ENCODE assay signal across 18 cellular contexts in genomic region chr10:124407451-124407850, GRCh38. TPM values are rescaled to one million over a fixed set of nuclear protein-coding genes. Genes with fewer than 3 reads are reported as not detected.
A peak's percentile ranks its signal among the peaks of the same experiment; 100 is the strongest.
DNase-seq lines count a peak whose midpoint lies in the region; ATAC-seq, FAIRE-seq and TF ChIP-seq lines count a peak whose summit lies in the region.
"Had no signal": no experiment of that assay in that cellular context is flagged by ENCODE, and none has a peak within 500 bp of the region (broad histone marks: within the 10 kb centered on the region; RNA-seq: fewer than 3 reads in every experiment).

No MANE protein-coding gene starts in this region.

- no peaks in the 10 kb centered on the region; the same call in 1 of the 2 replicates for H4K20me1 ChIP-seq in HCT116 (ENCODE audit: insufficient read depth)

- no peak overlapping the region for H3K9ac ChIP-seq in HCT116 (ENCODE audit: low read length)

- H3K36me3 ChIP-seq in Caco-2 (ENCODE audit: control insufficient read depth, insufficient read depth, low read length): peaks cover 5% of the 10 kb centered on the region
- H3K36me3 ChIP-seq in HCT116 (ENCODE audit: control insufficient read depth in 1 of 2, insufficient read depth in 2 of 2, low read length in 2 of 2): peaks cover 30 to 41% of the 10 kb centered on the region in 2 experiments
- H3K36me3 ChIP-seq in small intestine (ENCODE audit: control insufficient read depth in 2 of 2, insufficient read depth in 2 of 2, low read length in 2 of 2): peaks cover 4 to 25% of the 10 kb centered on the region in 2 donors
- H3K36me3 ChIP-seq in lower lobe of right lung: peaks cover 77% of the 10 kb centered on the region

- no peak overlapping the region for H3K4me3 ChIP-seq in Caco-2 (ENCODE audit: low read depth, low read length)
- no peak overlapping the region for H3K4me3 ChIP-seq in HCT116 (replicated peaks in 1 of 2; ENCODE audit: low read depth in 1 of 2, low read length in 2 of 2)
- no peak overlapping the region for H3K4me3 ChIP-seq in small intestine (ENCODE audit: low read depth in 1 of 2, low read length in 2 of 2)
- no peak overlapping the region for H3K4me3 ChIP-seq in lower lobe of right lung
- H3K4me3 ChIP-seq: A549, GM12878 had no signal

- H3K79me2 ChIP-seq in HCT116 (ENCODE audit: insufficient read depth, low read length): peaks cover 3% of the 10 kb centered on the region

- H3K27me3 ChIP-seq in Caco-2 (replicated peaks; ENCODE audit: control insufficient read depth, insufficient read depth, low read length) (no peaks in the 10 kb centered on the region), HCT116 (ENCODE audit: insufficient read depth, low read length) (no peaks in the 10 kb centered on the region), small intestine (ENCODE audit: control insufficient read depth in 2 of 2, insufficient read depth in 2 of 2, low read length in 2 of 2) (no peaks in the 10 kb centered on the region), lower lobe of right lung (ENCODE audit: low read depth) (no peaks in the 10 kb centered on the region)

- TF ChIP-seq POLR2A in HCT116 (IDR thresholded peaks at IDR 0.05; ENCODE audit: borderline replicate concordance, extremely low read depth, insufficient read depth, insufficient read length): no peak

- H3K27ac ChIP-seq in HCT116 (ENCODE audit: low read depth, low read length): no peak overlapping the region
- peak overlapping the region in 1 of 2 donors; percentile 37 for H3K27ac ChIP-seq in small intestine (ENCODE audit: low read depth in 1 of 2, low read length in 1 of 2)
- H3K27ac ChIP-seq in lower lobe of right lung: no peak overlapping the region
- H3K27ac ChIP-seq: A549, HL-60 had no signal

- BruUV-seq in Caco-2 (replicated peaks; lab: Mats Ljungman, UMichigan) (TSS peak; percentile 1), HCT116 (replicated peaks; lab: Mats Ljungman, UMichigan) (TSS peak; percentile 23), Calu3 (replicated peaks; lab: Mats Ljungman, UMichigan) (no TSS peak)

- H2AFZ ChIP-seq in HCT116 (ENCODE audit: low read depth, low read length, poor library complexity, severe bottlenecking): no peak overlapping the region

- RAD21 ChIA-PET in HCT116 (lab: Charles Lee; ENCODE audit: low non-redundant PET in 1 of 2, low total read pairs in 2 of 2, uncharacterized antibody in 2 of 2, unreplicated experiment in 2 of 2): no interaction called here

- H3K9me3 Mint-ChIP-seq in Caco-2 (ENCODE audit: unreplicated experiment) (no peaks in the 10 kb centered on the region), Calu3 (ENCODE audit: low read depth, unreplicated experiment) (no peaks in the 10 kb centered on the region)
- H3K9me3 Mint-ChIP-seq: CD14-positive monocyte; CD8-positive, alpha-beta T cell had no signal

- TF ChIP-seq RAD21 in HCT116 (IDR thresholded peaks at IDR 0.05; ENCODE audit: low read depth): no peak

- 27 to 65% (median 49%) methylated on average over 2 of the region's 2 CpGs for WGBS in small intestine, 3 donors

- H3K9me3 ChIP-seq in Caco-2 (no peaks in the 10 kb centered on the region), HCT116 (ENCODE audit: control insufficient read depth in 1 of 2, insufficient read depth in 1 of 2, low read depth in 1 of 2, low read length in 2 of 2) (no peaks in the 10 kb centered on the region), small intestine (ENCODE audit: control insufficient read depth, low read depth) (no peaks in the 10 kb centered on the region), lower lobe of right lung (no peaks in the 10 kb centered on the region)
- H3K9me3 ChIP-seq: A549 had no signal

- H3K9me2 ChIP-seq in HCT116 (ENCODE audit: insufficient read depth): no peaks in the 10 kb centered on the region

- H3K4me1 ChIP-seq in Caco-2 (0 out of 2 replicates have a peak, but pooled peaks cover 3% of the 10 kb centered on the region), HCT116 (ENCODE audit: control insufficient read depth in 1 of 2, insufficient read depth in 2 of 2, low read length in 2 of 2) (no peaks in the 10 kb centered on the region), small intestine (ENCODE audit: control insufficient read depth in 2 of 2, insufficient read depth in 1 of 2, low read depth in 1 of 2, low read length in 1 of 2) (peaks cover 0 to 4% of the 10 kb centered on the region in 2 donors), lower lobe of right lung (peaks cover 4% of the 10 kb centered on the region)
- H3K4me1 ChIP-seq: A549 had no signal

- CTCF ChIA-PET in Caco-2 (lab: Charles Lee) (no interaction called here), HCT116 (lab: Charles Lee) (interaction anchor here (1.6 to 1.7 kb wide), 2 partner anchors 18 to 413 kb away, joined by 4 to 5 read pairs; no protein-coding TSS in a partner anchor), Calu3 (lab: Charles Lee) (interaction anchor here (0.6 kb wide), 1 partner anchor 825 kb away, joined by 3 read pairs; no protein-coding TSS in a partner anchor)

- H3K27ac Mint-ChIP-seq in Caco-2 (ENCODE audit: unreplicated experiment) (no peak overlapping the region), Calu3 (ENCODE audit: unreplicated experiment) (no peak overlapping the region)
- H3K27ac Mint-ChIP-seq: CD8-positive, alpha-beta T cell had no signal

- H3K4me1 Mint-ChIP-seq in Caco-2 (ENCODE audit: low read depth, unreplicated experiment) (no peaks in the 10 kb centered on the region), Calu3 (ENCODE audit: low read depth, unreplicated experiment) (peaks cover 9% of the 10 kb centered on the region)

- H3K4me3 Mint-ChIP-seq in Caco-2 (ENCODE audit: unreplicated experiment) (no peak overlapping the region), Calu3 (ENCODE audit: low read depth, unreplicated experiment) (no peak overlapping the region)
- H3K4me3 Mint-ChIP-seq: CD14-positive monocyte; CD8-positive, alpha-beta T cell had no signal

- no peak overlapping the region for H3K4me2 ChIP-seq in HCT116 (ENCODE audit: low read length)
- H3K4me2 ChIP-seq: A549 had no signal

- H3K27me3 Mint-ChIP-seq in Caco-2 (ENCODE audit: insufficient read depth, unreplicated experiment): no peaks in the 10 kb centered on the region
- no peaks in the 10 kb centered on the region for H3K27me3 Mint-ChIP-seq in Calu3 (ENCODE audit: unreplicated experiment)

- FAIRE-seq in small intestine (lab: Jason Lieb, UNC): peak; percentile 30
- FAIRE-seq: A549, GM12878, GM18507, H54 had no signal

- H3K36me3 Mint-ChIP-seq in Caco-2 (ENCODE audit: insufficient read depth, unreplicated experiment) (peaks cover 80% of the 10 kb centered on the region), Calu3 (ENCODE audit: insufficient read depth, unreplicated experiment) (peaks cover 14% of the 10 kb centered on the region)

- no peak for ATAC-seq in HCT116
- ATAC-seq in left colon: peak; percentile 45
- ATAC-seq in lower lobe of right lung: no peak
- ATAC-seq: A549; CD8-positive, alpha-beta T cell; GM12878 had no signal

- no peak for TF ChIP-seq CTCF in Caco-2 (IDR thresholded peaks at IDR 0.05; ENCODE audit: insufficient read depth in 1 of 2, low read depth in 1 of 2, low read length in 1 of 2, severe bottlenecking in 1 of 2, unreplicated experiment in 1 of 2)
- TF ChIP-seq CTCF in HCT116 (IDR thresholded peaks at IDR 0.05 in 2 of 3, conservative IDR thresholded peaks at IDR 0.05 in 1 of 3; ENCODE audit: borderline replicate concordance in 1 of 3, insufficient read depth in 1 of 3, low read depth in 2 of 3, low read length in 2 of 3): no peak
- TF ChIP-seq CTCF in lower lobe of right lung (IDR thresholded peaks at IDR 0.05): no peak
- no peak for TF ChIP-seq CTCF in Calu3 (IDR thresholded peaks at IDR 0.05; ENCODE audit: unreplicated experiment)

- POLR2A ChIA-PET in Caco-2 (lab: Charles Lee): no interaction called here
- POLR2A ChIA-PET in HCT116 (lab: Charles Lee): no interaction called here

- intact Hi-C loops in Caco-2 (cut with micrococcal nuclease; ENCODE audit: unreplicated experiment) (no loop called here), HCT116 (cut with micrococcal nuclease) (no loop called here), left colon (cut with DNase I, micrococcal nuclease) (no loop called here), lower lobe of right lung (cut with DNase I) (no loop called here), Calu3 (cut with micrococcal nuclease; ENCODE audit: unreplicated experiment) (no loop called here)

- DNase-seq in Caco-2 (no peak), HCT116 (ENCODE audit: low read depth, low spot score) (no peak), left colon (no peak), small intestine (peak; percentile 61), NCI-H146 (lab: John Stamatoyannopoulos, UW) (no peak), lower lobe of right lung (no peak), Calu3 (no peak)
- DNase-seq: CD8-positive, alpha-beta T cell; DMS 273 treated with DMSO at 0.1 percent for 48 hours; IMR-90 had no signal

TF ChIP-seq in HCT116, 20 proteins besides CTCF, POLR2A, EP300 and RAD21 (continues in another document):
- TF ChIP-seq FOSL1 (IDR thresholded peaks at IDR 0.05; ENCODE audit: low read depth): no peak

RNA-seq across cellular contexts. Expression of gene OAT, which starts 11.3 kb away (rescaled TPM):
- total RNA-seq in Caco-2 (2022): 312 and 316 TPM in 2 replicates
- total RNA-seq in HCT116 (2021; ENCODE audit: unreplicated experiment): 133 TPM
- 48.4 and 63.2 TPM in 2 replicates for polyA plus RNA-seq in HCT116 (2012)
- total RNA-seq in left colon: 10 to 100 TPM; 61.0 to 70.0 TPM
- polyA plus RNA-seq in small intestine: 1,000 to 10,000 TPM in 1 of 3 donors, 100 to 1,000 TPM in 2; 247 to 1,393 (median 653) TPM
- total RNA-seq in lower lobe of right lung: 54.2 TPM
- total RNA-seq in Calu3 (2022): 47.2 and 53.0 TPM in 2 replicates

RNA-seq across cellular contexts. Expression of gene NKX1-2, which starts 42.4 kb away (rescaled TPM):
- total RNA-seq in Caco-2 (2022): 2.0 and 2.8 TPM in 2 replicates
- 3.4 TPM for total RNA-seq in HCT116 (2021; ENCODE audit: unreplicated experiment)
- polyA plus RNA-seq in HCT116 (2012): 1.3 and 1.9 TPM in 2 replicates
- not detected for total RNA-seq in left colon
- polyA plus RNA-seq in small intestine: under 1 TPM in 1 of 3 donors, not detected in 2; 0.06 TPM
- total RNA-seq in lower lobe of right lung: not detected
- total RNA-seq in Calu3 (2022): not detected in 2 replicates
- total RNA-seq: CD8-positive, alpha-beta T cell; Daoy; GM12878; IMR-90 had no signal
- polyA plus RNA-seq: BJ, CD14-positive monocyte, GM12878, IMR-90 had no signal

RNA-seq across cellular contexts. Expression of gene LHPP, which starts 54.2 kb away (rescaled TPM):
- total RNA-seq in Caco-2 (2022) (10.5 and 15.9 TPM in 2 replicates), HCT116 (2021; ENCODE audit: unreplicated experiment) (45.8 TPM), left colon (10 to 100 TPM; 26.1 to 29.8 TPM), lower lobe of right lung (17.8 TPM), Calu3 (2022) (12.0 and 14.5 TPM in 2 replicates)
- 56.9 and 58.2 TPM in 2 replicates for polyA plus RNA-seq in HCT116 (2012)
- polyA plus RNA-seq in small intestine: 10 to 100 TPM; 17.2 to 36.5 (median 33.5) TPM
